ENCODE assay signal across 8 cellular contexts in the genomic region with DNA sequence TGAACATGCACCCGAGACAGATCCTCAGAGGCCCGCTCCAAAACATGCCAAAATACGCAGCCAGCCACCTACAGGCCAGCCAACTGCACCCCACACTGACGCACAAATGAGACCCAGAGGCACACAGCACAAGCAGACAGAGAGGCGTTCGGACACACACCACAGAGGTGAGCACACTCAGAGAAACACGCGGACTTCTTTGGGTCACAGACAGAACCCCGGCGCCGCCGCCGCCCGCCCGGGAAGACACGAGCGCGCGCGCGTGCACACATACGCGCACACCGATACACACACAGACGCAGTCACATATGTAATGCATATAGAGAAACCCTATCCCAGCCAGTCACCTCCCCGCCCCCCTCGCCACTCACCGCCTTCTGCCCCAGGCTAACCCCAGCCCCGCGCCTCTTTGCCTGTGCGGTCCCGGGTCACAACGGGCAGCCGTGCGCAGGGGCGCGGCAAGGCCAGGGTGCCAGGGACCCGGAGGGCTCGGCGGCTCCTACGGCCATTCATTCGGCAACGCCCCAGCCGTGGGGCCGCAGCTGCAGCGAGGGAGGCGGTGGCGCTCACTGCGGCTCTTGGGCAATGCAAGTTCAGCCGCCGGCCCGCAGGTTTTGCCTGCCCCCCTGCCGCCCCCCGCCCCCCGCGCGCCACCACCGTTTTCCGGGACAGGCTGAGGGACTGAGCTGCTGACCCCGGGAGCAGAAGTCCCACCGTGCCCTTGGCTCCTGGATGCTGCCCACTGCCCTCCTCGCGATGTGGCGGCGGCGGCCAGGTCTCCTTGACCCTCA. TPM values are rescaled to one million over a fixed set of nuclear protein-coding genes. Genes with fewer than 3 reads are reported as not detected.
DNase-seq lines count a peak whose midpoint lies in the region; ATAC-seq and TF ChIP-seq lines count a peak whose summit lies in the region.

No MANE protein-coding gene starts in this region.

- H3K27me3 ChIP-seq in ectodermal cell (ENCODE audit: control insufficient read depth, insufficient read depth, low read length, poor library complexity, severe bottlenecking), result peaks cover 13% of the 10 kb centered on the region
- H3K27me3 ChIP-seq in stomach, result no peaks in the 10 kb centered on the region

- no peaks in the 10 kb centered on the region for H3K9me3 Mint-ChIP-seq in activated CD4-positive, alpha-beta T cell treated with anti-CD3 and anti-CD28 coated beads, Interleukin-2, amount 10 ng/mL, durations not matched to agents 7 days and 5 days

- intact Hi-C loops in stomach (cut with DNase I; ENCODE audit: low total_unique reads), result no loop called here

- TF ChIP-seq EP300 in stomach (IDR thresholded peaks at IDR 0.05), result no peak

- H3K36me3 Mint-ChIP-seq in activated CD4-positive, alpha-beta T cell treated with anti-CD3 and anti-CD28 coated beads, Interleukin-2, amount 10 ng/mL, durations not matched to agents 7 days and 5 days (ENCODE audit: low read depth), result peaks cover 33% of the 10 kb centered on the region

- no peak for TF ChIP-seq CTCF in NB4 (IDR thresholded peaks at IDR 0.05; ENCODE audit: low read depth, low read length)
- no peak for TF ChIP-seq CTCF in stomach (IDR thresholded peaks at IDR 0.05)

- POLR2A ChIA-PET in activated CD4-positive, alpha-beta T cell treated with anti-CD3 and anti-CD28 coated beads, Interleukin-2, amount 10 ng/mL, durations not matched to agents 7 days and 5 days (lab: Charles Lee), result interaction anchor here (0.7 kb wide), 1 partner anchor 55 kb away, joined by 5 read pairs; no protein-coding TSS in a partner anchor

- TF ChIP-seq POLR2A in NB4 (IDR thresholded peaks at IDR 0.05; ENCODE audit: extremely low read depth, insufficient read length) (no peak), stomach (IDR thresholded peaks at IDR 0.05) (no peak)

- no peak overlapping the region for H3K27ac ChIP-seq in ectodermal cell (ENCODE audit: insufficient read depth, low read depth, low read length, poor library complexity, severe bottlenecking)
- no peak overlapping the region for H3K27ac ChIP-seq in mesodermal cell (ENCODE audit: low read depth, low read length, severe bottlenecking)
- H3K27ac ChIP-seq in stomach, result peak overlapping the region; percentile 75 to 87 (median 82)

- DNase-seq in AML-193 (lab: John Stamatoyannopoulos, UW) (peak; percentile 21 to 35), NB4 (ENCODE audit: low read depth) (peak; percentile 73), stomach (peak; percentile 44)
- peak; percentile 64 for DNase-seq in activated CD4-positive, alpha-beta T cell treated with anti-CD3 and anti-CD28 coated beads, Interleukin-2, amount 10 ng/mL, durations not matched to agents 7 days and 5 days

- H3K27ac Mint-ChIP-seq in activated CD4-positive, alpha-beta T cell treated with anti-CD3 and anti-CD28 coated beads, Interleukin-2, amount 10 ng/mL, durations not matched to agents 7 days and 5 days, result peak overlapping the region; percentile 99

- no peaks in the 10 kb centered on the region for H3K27me3 Mint-ChIP-seq in activated CD4-positive, alpha-beta T cell treated with anti-CD3 and anti-CD28 coated beads, Interleukin-2, amount 10 ng/mL, durations not matched to agents 7 days and 5 days

- CTCF ChIA-PET in activated CD4-positive, alpha-beta T cell treated with anti-CD3 and anti-CD28 coated beads, Interleukin-2, amount 10 ng/mL, durations not matched to agents 7 days and 5 days (lab: Charles Lee), result interaction anchor here (0.7 to 3.4 kb wide), 17 partner anchors 9 to 83 kb away, joined by 3 to 29 read pairs (median 7); a partner anchor contains a TSS

- no peaks in the 10 kb centered on the region for H3K36me3 ChIP-seq in ectodermal cell (ENCODE audit: control insufficient read depth, insufficient read depth, low read length)
- H3K36me3 ChIP-seq in mesodermal cell (ENCODE audit: control insufficient read depth, insufficient read depth, low read length), result no peaks in the 10 kb centered on the region
- no peaks in the 10 kb centered on the region for H3K36me3 ChIP-seq in stomach

- peak overlapping the region; percentile 84 for H3K4me3 ChIP-seq in NB4 (ENCODE audit: low read depth, low read length)
- peak overlapping the region; percentile 59 for H3K4me3 ChIP-seq in ectodermal cell (ENCODE audit: insufficient read depth, low read depth, low read length)
- peak overlapping the region; percentile 59 for H3K4me3 ChIP-seq in mesodermal cell (ENCODE audit: extremely low read depth, insufficient read depth, low read length, poor library complexity, severe bottlenecking)
- H3K4me3 ChIP-seq in stomach, result peak overlapping the region; percentile 69 to 81 (median 73)

- H3K4me1 Mint-ChIP-seq in activated CD4-positive, alpha-beta T cell treated with anti-CD3 and anti-CD28 coated beads, Interleukin-2, amount 10 ng/mL, durations not matched to agents 7 days and 5 days, result peaks cover 22% of the 10 kb centered on the region

- WGBS in ectodermal cell, 2 experiments, result 0 to 1% methylated on average over 66 of the region's 66 CpGs
- 0% methylated on average over 1 to 10 of the region's 66 CpGs for WGBS in mesodermal cell (ENCODE audit: insufficient coverage in 2 of 2), 2 experiments
- 0 to 33% (median 10%) methylated on average over 10 to 64 of the region's 66 CpGs for WGBS in stomach, 5 donors

- peak overlapping the region; percentile 85 for H3K4me3 Mint-ChIP-seq in activated CD4-positive, alpha-beta T cell treated with anti-CD3 and anti-CD28 coated beads, Interleukin-2, amount 10 ng/mL, durations not matched to agents 7 days and 5 days

- ATAC-seq in GM19023 (IDR thresholded peaks at IDR 0.05; ENCODE audit: unreplicated experiment) (peak; percentile 17), GM19463 (IDR thresholded peaks at IDR 0.05; ENCODE audit: unreplicated experiment) (no peak)

- H3K4me1 ChIP-seq in ectodermal cell (ENCODE audit: control insufficient read depth, insufficient read depth, low read length) (no peaks in the 10 kb centered on the region), mesodermal cell (ENCODE audit: control insufficient read depth, insufficient read depth, low read length, poor library complexity, severe bottlenecking) (no peaks in the 10 kb centered on the region), stomach (peaks cover 0 to 23% (median 15%) of the 10 kb centered on the region in 4 donors)

- H3K9me3 ChIP-seq in ectodermal cell (ENCODE audit: control insufficient read depth, low read length), result no peaks in the 10 kb centered on the region
- H3K9me3 ChIP-seq in mesodermal cell (ENCODE audit: control insufficient read depth, low read length), result no peaks in the 10 kb centered on the region
- no peaks in the 10 kb centered on the region for H3K9me3 ChIP-seq in stomach

RNA-seq across cellular contexts. Expression of a gene that starts 0.5 kb away (rescaled TPM):
- total RNA-seq in activated CD4-positive, alpha-beta T cell treated with anti-CD3 and anti-CD28 coated beads, Interleukin-2, amount 10 ng/mL, durations not matched to agents 7 days and 5 days, result 100 to 1,000 TPM; 298 to 329 TPM
- polyA plus RNA-seq in ectodermal cell (2013, experiment 1 of 4), result 23.4 TPM
- 20.3 TPM for polyA plus RNA-seq in ectodermal cell (2013, experiment 2 of 4)
- polyA plus RNA-seq in ectodermal cell (2013, experiment 3 of 4), result 20.0 TPM
- polyA plus RNA-seq in ectodermal cell (2013, experiment 4 of 4), result 23.6 TPM
- 118 TPM for polyA plus RNA-seq in mesodermal cell (2013, experiment 1 of 2)
- 105 TPM for polyA plus RNA-seq in mesodermal cell (2013, experiment 2 of 2)
- 10 to 100 TPM; 14.3 to 35.3 (median 23.3) TPM for total RNA-seq in stomach
- 1 to 10 TPM; 7.6 to 9.3 (median 8.2) TPM for polyA plus RNA-seq in stomach

Comparison
In these comparisons a context has a peak if more than half of its experiments do, and no peak if none do; other contexts are left out.
1. H3K27ac ChIP-seq: peak in stomach (5 of 5); none in ectodermal cell (single experiment) and mesodermal cell (single experiment).
2. RNA of a gene that starts 0.5 kb away (total RNA-seq): 298 to 329 TPM in activated CD4-positive, alpha-beta T cell treated with anti-CD3 and anti-CD28 coated beads, Interleukin-2, amount 10 ng/mL, durations not matched to agents 7 days and 5 days; 14.3 to 35.3 TPM in stomach; every median in the first group is over 4 times any median in the second.
3. Peak in every context shown above with its lines, with median percentiles within 50 percentile points of each other: DNase-seq and H3K4me3 ChIP-seq.